Comparison of ENCODE assay signal across 7 cellular contexts in genomic region chr1:205255941-205256780, GRCh38. TPM values are rescaled to one million over a fixed set of nuclear protein-coding genes. Genes with fewer than 3 reads are reported as not detected.
DNase-seq lines count a peak whose midpoint lies in the region; ATAC-seq and TF ChIP-seq lines count a peak whose summit lies in the region.

No MANE protein-coding gene starts in this region.

- peak; percentile 58 for ATAC-seq in GM18498 (IDR thresholded peaks at IDR 0.05; ENCODE audit: unreplicated experiment)

- H3K27ac ChIP-seq in MM.1S (ENCODE audit: low read length) (no peak overlapping the region), RWPE1 (peak overlapping the region; percentile 51)

- H3K79me2 ChIP-seq in MM.1S (ENCODE audit: low read length), result peaks cover 70% of the 10 kb centered on the region

- no peak overlapping the region for H3K27ac Mint-ChIP-seq in activated T-helper 2 cell treated with anti-CD3 and anti-CD28 coated beads, Interferon-gamma antibody, Interleukin-2, Interleukin-4, amounts not matched to agents 10 μg/mL and 5 μg/mL and 100 μg/mL, durations not matched to agents 14 hours and 24 hours and 36 hours

- H3K4me3 Mint-ChIP-seq in activated T-helper 2 cell treated with anti-CD3 and anti-CD28 coated beads, Interferon-gamma antibody, Interleukin-2, Interleukin-4, amounts not matched to agents 10 μg/mL and 5 μg/mL and 100 μg/mL, durations not matched to agents 14 hours and 24 hours and 36 hours (ENCODE audit: low read depth), result no peak overlapping the region

- H4K20me1 ChIP-seq in MM.1S (ENCODE audit: insufficient read depth, low read length), result no peaks in the 10 kb centered on the region

- POLR2A ChIA-PET in RWPE1 (lab: Yijun Ruan, JAX; ENCODE audit: low non-redundant PET), result interaction anchor here (1.0 kb wide), 1 partner anchor 26 kb away, joined by 3 read pairs; no protein-coding TSS in a partner anchor

- H3K4me1 Mint-ChIP-seq in activated T-helper 2 cell treated with anti-CD3 and anti-CD28 coated beads, Interferon-gamma antibody, Interleukin-2, Interleukin-4, amounts not matched to agents 10 μg/mL and 5 μg/mL and 100 μg/mL, durations not matched to agents 14 hours and 24 hours and 36 hours (ENCODE audit: low read depth), result peaks cover 4% of the 10 kb centered on the region

- H3K36me3 Mint-ChIP-seq in activated T-helper 2 cell treated with anti-CD3 and anti-CD28 coated beads, Interferon-gamma antibody, Interleukin-2, Interleukin-4, amounts not matched to agents 10 μg/mL and 5 μg/mL and 100 μg/mL, durations not matched to agents 14 hours and 24 hours and 36 hours (ENCODE audit: low read depth), result no peaks in the 10 kb centered on the region

- CTCF ChIA-PET in RWPE1 (lab: Yijun Ruan, JAX), result interaction anchor here (0.6 to 7.6 kb wide), 73 partner anchors 9 to 452 kb away, joined by 3 to 166 read pairs (median 4); partner anchors contain the start of genes RBBP5 and TMCC2

- no peaks in the 10 kb centered on the region for H3K9me3 Mint-ChIP-seq in activated T-helper 2 cell treated with anti-CD3 and anti-CD28 coated beads, Interferon-gamma antibody, Interleukin-2, Interleukin-4, amounts not matched to agents 10 μg/mL and 5 μg/mL and 100 μg/mL, durations not matched to agents 14 hours and 24 hours and 36 hours

- H3K4me3 ChIP-seq in MM.1S (ENCODE audit: low read length), result no peak overlapping the region
- no peak overlapping the region for H3K4me3 ChIP-seq in foreskin fibroblast (ENCODE audit: low read depth in 1 of 2, low read length in 2 of 2)

- no peaks in the 10 kb centered on the region for H3K36me3 ChIP-seq in MM.1S (replicated peaks; ENCODE audit: insufficient read depth, low read length)

- peaks cover 11% of the 10 kb centered on the region for H3F3A ChIP-seq in MM.1S (ENCODE audit: insufficient read depth, low read length)

- no peaks in the 10 kb centered on the region for H3K27me3 ChIP-seq in MM.1S (replicated peaks; ENCODE audit: insufficient read depth, low read length)

- DNase-seq in MM.1S, result peak; percentile 90
- DNase-seq in RWPE1 (ENCODE audit: low spot score), result peak; percentile 88
- peak; percentile 74 for DNase-seq in activated T-helper 2 cell treated with anti-CD3 and anti-CD28 coated beads, Interferon-gamma antibody, Interleukin-2, Interleukin-4, amounts not matched to agents 10 μg/mL and 5 μg/mL and 100 μg/mL, durations not matched to agents 14 hours and 24 hours and 36 hours (ENCODE audit: low spot score)
- DNase-seq in foreskin fibroblast, result peak; percentile 73 to 93
- peak; percentile 43 for DNase-seq in non-pigmented ciliary epithelial cell (ENCODE audit: low read depth)
- DNase-seq in stromal cell of bone marrow (ENCODE audit: low read depth), result peak; percentile 70

- TF ChIP-seq CTCF in MM.1S (IDR thresholded peaks at IDR 0.05; ENCODE audit: low read length) (peak; percentile 100), RWPE1 (conservative IDR thresholded peaks at IDR 0.05; ENCODE audit: low read depth) (peak; percentile 94), foreskin fibroblast (IDR thresholded peaks at IDR 0.05; ENCODE audit: low read depth, low read length) (peak; percentile 92)

- no peaks in the 10 kb centered on the region for H3K9me3 ChIP-seq in MM.1S (replicated peaks; ENCODE audit: insufficient read depth, low read length)

- peaks cover 50% of the 10 kb centered on the region for H3K4me1 ChIP-seq in MM.1S (ENCODE audit: low read length)

- H3K9me2 ChIP-seq in MM.1S (replicated peaks; ENCODE audit: insufficient read depth, low read length), result no peaks in the 10 kb centered on the region

- H2AFZ ChIP-seq in MM.1S (ENCODE audit: low read length), result no peak overlapping the region

- H3K27me3 Mint-ChIP-seq in activated T-helper 2 cell treated with anti-CD3 and anti-CD28 coated beads, Interferon-gamma antibody, Interleukin-2, Interleukin-4, amounts not matched to agents 10 μg/mL and 5 μg/mL and 100 μg/mL, durations not matched to agents 14 hours and 24 hours and 36 hours (ENCODE audit: low read depth), result no peaks in the 10 kb centered on the region

- H3K4me2 ChIP-seq in MM.1S (ENCODE audit: low read depth, low read length), result no peak overlapping the region

- H3K9ac ChIP-seq in MM.1S (ENCODE audit: low read length), result no peak overlapping the region

- intact Hi-C loops in activated T-helper 2 cell treated with anti-CD3 and anti-CD28 coated beads, Interferon-gamma antibody, Interleukin-2, Interleukin-4, amounts not matched to agents 10 μg/mL and 5 μg/mL and 100 μg/mL, durations not matched to agents 14 hours and 24 hours and 36 hours (cut with micrococcal nuclease), result loop anchor here (1.0 to 5.0 kb wide), 5 partner anchors 27 to 267 kb away; partner anchors contain the start of gene DSTYK

RNA-seq across cellular contexts. Expression of gene TMCC2, which starts 28.4 kb away (rescaled TPM):
- 13.4 and 14.0 TPM in 2 replicates for total RNA-seq in activated T-helper 2 cell treated with anti-CD3 and anti-CD28 coated beads, Interferon-gamma antibody, Interleukin-2, Interleukin-4, amounts not matched to agents 10 μg/mL and 5 μg/mL and 100 μg/mL, durations not matched to agents 14 hours and 24 hours and 36 hours

RNA-seq across cellular contexts. Expression of gene DSTYK, which starts 44.7 kb away (rescaled TPM):
- 27.3 and 28.6 TPM in 2 replicates for total RNA-seq in activated T-helper 2 cell treated with anti-CD3 and anti-CD28 coated beads, Interferon-gamma antibody, Interleukin-2, Interleukin-4, amounts not matched to agents 10 μg/mL and 5 μg/mL and 100 μg/mL, durations not matched to agents 14 hours and 24 hours and 36 hours
